In genomic region chr5:56012281-56012963, GRCh38 we compare ENCODE assay signal across 8 cellular contexts. TPM values are rescaled to one million over a fixed set of nuclear protein-coding genes. Genes with fewer than 3 reads are reported as not detected.
A peak's percentile ranks its signal among the peaks of the same experiment; 100 is the strongest.
DNase-seq lines count a peak whose midpoint lies in the region; ATAC-seq lines count a peak whose summit lies in the region.

No MANE protein-coding gene starts in this region.

- no peaks in the 10 kb centered on the region for H3K9me3 Mint-ChIP-seq in CD8-positive, alpha-beta memory T cell

- POLR2A ChIA-PET in CD8-positive, alpha-beta memory T cell (lab: Charles Lee): interaction anchor here (1.2 to 1.8 kb wide), 2 partner anchors 18 to 47 kb away, joined by 4 to 10 read pairs; partner anchors contain the start of gene IL6ST

- WGBS in right cardiac atrium: 82% methylated on average over 5 of the region's 5 CpGs

- H3K4me3 Mint-ChIP-seq in CD8-positive, alpha-beta memory T cell: peak overlapping the region in 5 of 7 donors; percentile 2 to 71 (median 7)

- H3K4me1 ChIP-seq in CD8-positive, alpha-beta memory T cell (ENCODE audit: insufficient read depth, low read length): peaks cover 28% of the 10 kb centered on the region
- H3K4me1 ChIP-seq in right cardiac atrium (ENCODE audit: control insufficient read depth, insufficient read depth, low read length): peaks cover 3% of the 10 kb centered on the region

- no peaks in the 10 kb centered on the region for H3K36me3 Mint-ChIP-seq in CD8-positive, alpha-beta memory T cell

- intact Hi-C loops in right cardiac atrium (cut with DNase I): no loop called here

- peak; percentile 44 for ATAC-seq in HG02870 (IDR thresholded peaks at IDR 0.05; ENCODE audit: unreplicated experiment)
- peak; percentile 38 to 57 for ATAC-seq in right cardiac atrium

- peak in 3 of 5 donors; percentile 2 to 57 (median 30) for DNase-seq in CD8-positive, alpha-beta memory T cell
- peak; percentile 29 to 44 for DNase-seq in activated CD4-positive, alpha-beta T cell treated with anti-CD3 and anti-CD28 coated beads, Interleukin-2, amount 50 U/mL, for 48 hours
- DNase-seq in right cardiac atrium (peak in 2 of 3 donors; percentile 21 to 60), SKM-1 treated with dmso at 0.1 percent for 144 hours (lab: John Stamatoyannopoulos, UW; ENCODE audit: unreplicated experiment) (no peak), NCI-H524 treated with DMSO at 0.1 percent for 48 hours (lab: John Stamatoyannopoulos, UW) (no peak), amniotic stem cell (lab: John Stamatoyannopoulos, UW) (no peak), mesenteric fat pad (ENCODE audit: low spot score) (no peak)

- no peaks in the 10 kb centered on the region for H3K9me3 ChIP-seq in CD8-positive, alpha-beta memory T cell (ENCODE audit: low read length)
- H3K9me3 ChIP-seq in right cardiac atrium (ENCODE audit: control insufficient read depth, low read length): no peaks in the 10 kb centered on the region

- peaks cover 0 to 1% of the 10 kb centered on the region in 2 donors for H3K27me3 Mint-ChIP-seq in CD8-positive, alpha-beta memory T cell

- CTCF ChIA-PET in CD8-positive, alpha-beta memory T cell (lab: Charles Lee): interaction anchor here (1.5 kb wide), 1 partner anchor 12 kb away, joined by 4 read pairs; no protein-coding TSS in a partner anchor

- H3K36me3 ChIP-seq in CD8-positive, alpha-beta memory T cell (ENCODE audit: insufficient read depth, low read length): no peaks in the 10 kb centered on the region

- no peak overlapping the region for H3K27ac ChIP-seq in CD8-positive, alpha-beta memory T cell (ENCODE audit: low read depth, low read length)
- no peak overlapping the region for H3K27ac ChIP-seq in right cardiac atrium (ENCODE audit: low read length)

- H3K27me3 ChIP-seq in CD8-positive, alpha-beta memory T cell (ENCODE audit: insufficient read depth, low read length, poor library complexity, severe bottlenecking): no peaks in the 10 kb centered on the region
- no peaks in the 10 kb centered on the region for H3K27me3 ChIP-seq in right cardiac atrium (ENCODE audit: control insufficient read depth, insufficient read depth)

- peaks cover 14 to 22% (median 18%) of the 10 kb centered on the region in 3 donors for H3K4me1 Mint-ChIP-seq in CD8-positive, alpha-beta memory T cell

- H3K4me3 ChIP-seq in CD8-positive, alpha-beta memory T cell (ENCODE audit: low read length): peak overlapping the region; percentile 9
- H3K4me3 ChIP-seq in right cardiac atrium (ENCODE audit: low read length): no peak overlapping the region

- peak overlapping the region; percentile 21 to 91 (median 58) for H3K27ac Mint-ChIP-seq in CD8-positive, alpha-beta memory T cell

RNA-seq across cellular contexts. Expression of gene IL6ST, which starts 17.7 kb away (rescaled TPM):
- 10 to 100 TPM; 52.2 to 60.0 TPM for total RNA-seq in CD8-positive, alpha-beta memory T cell
- 18.1 TPM for polyA plus RNA-seq in CD8-positive, alpha-beta memory T cell
- total RNA-seq in right cardiac atrium (100 to 1,000 TPM; 192 to 238 (median 219) TPM), mesenteric fat pad (433 TPM)
- polyA plus RNA-seq in right cardiac atrium: 40.5 TPM

Comparison
In these comparisons a context has a peak if more than half of its experiments do, and no peak if none do; other contexts are left out.
1. DNase-seq: peak in CD8-positive, alpha-beta memory T cell (3 of 5), activated CD4-positive, alpha-beta T cell treated with anti-CD3 and anti-CD28 coated beads, Interleukin-2, amount 50 U/mL, for 48 hours (2 of 2) and right cardiac atrium (2 of 3); none in SKM-1 treated with dmso at 0.1 percent for 144 hours (single experiment), NCI-H524 treated with DMSO at 0.1 percent for 48 hours (single experiment), amniotic stem cell (single experiment) and mesenteric fat pad (single experiment).